Comparison of ENCODE assay signal across 1 cellular context in genomic region chr17:73201215-73202069, GRCh38.
TF ChIP-seq lines count a peak whose summit lies in the region.

No MANE protein-coding gene starts in this region.

TF ChIP-seq in GM12878, 131 proteins besides CTCF, POLR2A, EP300 and RAD21:
- no peak for TF ChIP-seq KDM1A (IDR thresholded peaks at IDR 0.05; ENCODE audit: borderline replicate concordance)
- TF ChIP-seq SREBF2 (IDR thresholded peaks at IDR 0.05; ENCODE audit: low read length), result no peak
- TF ChIP-seq GABPA (IDR thresholded peaks at IDR 0.05; ENCODE audit: low read depth), result no peak
- no peak for TF ChIP-seq IRF3 (IDR thresholded peaks at IDR 0.05)
- no peak for TF ChIP-seq NR2F1 (conservative IDR thresholded peaks at IDR 0.05)
- no peak for TF ChIP-seq TCF7 (IDR thresholded peaks at IDR 0.05; ENCODE audit: borderline replicate concordance)
- TF ChIP-seq CHD2 (IDR thresholded peaks at IDR 0.05; ENCODE audit: borderline replicate concordance, low read depth, low read length), result no peak
- TF ChIP-seq SPI1 (IDR thresholded peaks at IDR 0.05; ENCODE audit: borderline replicate concordance, insufficient read depth, low read depth, low read length), result no peak
- no peak for TF ChIP-seq MXI1 (IDR thresholded peaks at IDR 0.05; ENCODE audit: low read depth, low read length)
- no peak for TF ChIP-seq SKIL (IDR thresholded peaks at IDR 0.05; ENCODE audit: low read depth, poor library complexity, severe bottlenecking)
- no peak for TF ChIP-seq ETV6 (conservative IDR thresholded peaks at IDR 0.05 in 1 of 2, IDR thresholded peaks at IDR 0.05 in 1 of 2; ENCODE audit: borderline replicate concordance in 1 of 2, low read depth in 1 of 2)
- no peak for TF ChIP-seq NR2C1 (IDR thresholded peaks at IDR 0.05)
